8 cellular contexts compared by ENCODE assay signal in genomic region chr7:99562832-99563231, GRCh38. TPM values are rescaled to one million over a fixed set of nuclear protein-coding genes. Genes with fewer than 3 reads are reported as not detected.
DNase-seq lines count a peak whose midpoint lies in the region; ATAC-seq lines count a peak whose summit lies in the region.

No MANE protein-coding gene starts in this region.

- H3K27me3 Mint-ChIP-seq in activated T-helper 1 cell treated with anti-CD3 and anti-CD28 coated beads, Interleukin-12 subunit alpha, Interleukin-12 subunit beta, Interleukin-2, Interleukin-4 antibody, amounts not matched to agents 30 ng/mL and 10 ng/mL and 1 ng/mL, durations not matched to agents 14 hours and 24 hours and 36 hours (ENCODE audit: insufficient read depth) = no peaks in the 10 kb centered on the region
- H3K27me3 Mint-ChIP-seq in stimulated activated naive CD8-positive, alpha-beta T cell treated with anti-CD3 and anti-CD28 coated beads, Interleukin-15, amount 100 ng/mL, for 72 hours = no peaks in the 10 kb centered on the region
- no peaks in the 10 kb centered on the region for H3K27me3 Mint-ChIP-seq in stimulated activated memory B cell treated with anti-CD40 and anti-IgM and Interleukin-4, amounts not matched to agents 10 μg/mL and 1 μg/mL and 100 μg/mL, for 72 hours

- no peaks in the 10 kb centered on the region for H3K4me1 ChIP-seq in HUES48 (ENCODE audit: control insufficient read depth, insufficient read depth, low read length)

- no peak overlapping the region for H3K9ac ChIP-seq in HUES48 (ENCODE audit: low read depth, low read length)

- H3K4me1 Mint-ChIP-seq in activated T-helper 1 cell treated with anti-CD3 and anti-CD28 coated beads, Interleukin-12 subunit alpha, Interleukin-12 subunit beta, Interleukin-2, Interleukin-4 antibody, amounts not matched to agents 30 ng/mL and 10 ng/mL and 1 ng/mL, durations not matched to agents 14 hours and 24 hours and 36 hours (ENCODE audit: low read depth) = peaks cover 36% of the 10 kb centered on the region
- H3K4me1 Mint-ChIP-seq in stimulated activated naive CD8-positive, alpha-beta T cell treated with anti-CD3 and anti-CD28 coated beads, Interleukin-15, amount 100 ng/mL, for 72 hours = peaks cover 55% of the 10 kb centered on the region
- H3K4me1 Mint-ChIP-seq in stimulated activated memory B cell treated with anti-CD40 and anti-IgM and Interleukin-4, amounts not matched to agents 10 μg/mL and 1 μg/mL and 100 μg/mL, for 72 hours = peaks cover 42% of the 10 kb centered on the region

- H3K9me3 Mint-ChIP-seq in activated T-helper 1 cell treated with anti-CD3 and anti-CD28 coated beads, Interleukin-12 subunit alpha, Interleukin-12 subunit beta, Interleukin-2, Interleukin-4 antibody, amounts not matched to agents 30 ng/mL and 10 ng/mL and 1 ng/mL, durations not matched to agents 14 hours and 24 hours and 36 hours = no peaks in the 10 kb centered on the region
- H3K9me3 Mint-ChIP-seq in stimulated activated naive CD8-positive, alpha-beta T cell treated with anti-CD3 and anti-CD28 coated beads, Interleukin-15, amount 100 ng/mL, for 72 hours = no peaks in the 10 kb centered on the region
- no peaks in the 10 kb centered on the region for H3K9me3 Mint-ChIP-seq in stimulated activated memory B cell treated with anti-CD40 and anti-IgM and Interleukin-4, amounts not matched to agents 10 μg/mL and 1 μg/mL and 100 μg/mL, for 72 hours

- peaks cover 48% of the 10 kb centered on the region for H3K36me3 Mint-ChIP-seq in activated T-helper 1 cell treated with anti-CD3 and anti-CD28 coated beads, Interleukin-12 subunit alpha, Interleukin-12 subunit beta, Interleukin-2, Interleukin-4 antibody, amounts not matched to agents 30 ng/mL and 10 ng/mL and 1 ng/mL, durations not matched to agents 14 hours and 24 hours and 36 hours (ENCODE audit: low read depth)
- H3K36me3 Mint-ChIP-seq in stimulated activated memory B cell treated with anti-CD40 and anti-IgM and Interleukin-4, amounts not matched to agents 10 μg/mL and 1 μg/mL and 100 μg/mL, for 72 hours = peaks cover 46% of the 10 kb centered on the region

- peak; percentile 68 for ATAC-seq in stimulated activated naive CD8-positive, alpha-beta T cell treated with anti-CD3 and anti-CD28 coated beads, Interleukin-15, amount 100 ng/mL, for 72 hours
- no peak for ATAC-seq in HG03045 (IDR thresholded peaks at IDR 0.05; ENCODE audit: unreplicated experiment)
- no peak for ATAC-seq in HG03196 (IDR thresholded peaks at IDR 0.05; ENCODE audit: unreplicated experiment)
- no peak for ATAC-seq in stimulated activated memory B cell treated with anti-CD40 and anti-IgM and Interleukin-4, amounts not matched to agents 10 μg/mL and 1 μg/mL and 100 μg/mL, for 72 hours

- intact Hi-C loops in activated T-helper 1 cell treated with anti-CD3 and anti-CD28 coated beads, Interleukin-12 subunit alpha, Interleukin-12 subunit beta, Interleukin-2, Interleukin-4 antibody, amounts not matched to agents 30 ng/mL and 10 ng/mL and 1 ng/mL, durations not matched to agents 14 hours and 24 hours and 36 hours (cut with micrococcal nuclease) = no loop called here

- no peaks in the 10 kb centered on the region for H3K9me3 ChIP-seq in HUES48 (ENCODE audit: control insufficient read depth, insufficient read depth, low read length)

- no peaks in the 10 kb centered on the region for H3K27me3 ChIP-seq in HUES48 (ENCODE audit: control insufficient read depth, insufficient read depth, low read length)

- DNase-seq in 8988T (peak; percentile 35), iPS-NIHi11 (ENCODE audit: low spot score) (peak; percentile 28)
- DNase-seq in activated T-helper 1 cell treated with anti-CD3 and anti-CD28 coated beads, Interleukin-12 subunit alpha, Interleukin-12 subunit beta, Interleukin-2, Interleukin-4 antibody, amounts not matched to agents 30 ng/mL and 10 ng/mL and 1 ng/mL, durations not matched to agents 14 hours and 24 hours and 36 hours (ENCODE audit: low spot score) = no peak
- peak; percentile 43 to 62 for DNase-seq in stimulated activated naive CD8-positive, alpha-beta T cell treated with anti-CD3 and anti-CD28 coated beads, Interleukin-15, amount 100 ng/mL, for 72 hours

- H3K4me3 Mint-ChIP-seq in activated T-helper 1 cell treated with anti-CD3 and anti-CD28 coated beads, Interleukin-12 subunit alpha, Interleukin-12 subunit beta, Interleukin-2, Interleukin-4 antibody, amounts not matched to agents 30 ng/mL and 10 ng/mL and 1 ng/mL, durations not matched to agents 14 hours and 24 hours and 36 hours = peak overlapping the region; percentile 63
- peak overlapping the region; percentile 23 to 59 for H3K4me3 Mint-ChIP-seq in stimulated activated naive CD8-positive, alpha-beta T cell treated with anti-CD3 and anti-CD28 coated beads, Interleukin-15, amount 100 ng/mL, for 72 hours
- no peak overlapping the region for H3K4me3 Mint-ChIP-seq in stimulated activated memory B cell treated with anti-CD40 and anti-IgM and Interleukin-4, amounts not matched to agents 10 μg/mL and 1 μg/mL and 100 μg/mL, for 72 hours

- no peak overlapping the region for H3K4me3 ChIP-seq in HUES48 (ENCODE audit: low read depth, low read length)

- peak overlapping the region; percentile 86 for H3K27ac ChIP-seq in HUES48 (ENCODE audit: low read depth, low read length)

- peak overlapping the region; percentile 32 for H3K27ac Mint-ChIP-seq in activated T-helper 1 cell treated with anti-CD3 and anti-CD28 coated beads, Interleukin-12 subunit alpha, Interleukin-12 subunit beta, Interleukin-2, Interleukin-4 antibody, amounts not matched to agents 30 ng/mL and 10 ng/mL and 1 ng/mL, durations not matched to agents 14 hours and 24 hours and 36 hours
- peak overlapping the region; percentile 42 to 47 for H3K27ac Mint-ChIP-seq in stimulated activated naive CD8-positive, alpha-beta T cell treated with anti-CD3 and anti-CD28 coated beads, Interleukin-15, amount 100 ng/mL, for 72 hours
- no peak overlapping the region for H3K27ac Mint-ChIP-seq in stimulated activated memory B cell treated with anti-CD40 and anti-IgM and Interleukin-4, amounts not matched to agents 10 μg/mL and 1 μg/mL and 100 μg/mL, for 72 hours

- H3K36me3 ChIP-seq in HUES48 (ENCODE audit: control insufficient read depth, insufficient read depth, low read length) = peaks cover 73% of the 10 kb centered on the region

RNA-seq across cellular contexts. Expression of gene ZNF655, which starts 4.4 kb away (rescaled TPM):
- total RNA-seq in activated T-helper 1 cell treated with anti-CD3 and anti-CD28 coated beads, Interleukin-12 subunit alpha, Interleukin-12 subunit beta, Interleukin-2, Interleukin-4 antibody, amounts not matched to agents 30 ng/mL and 10 ng/mL and 1 ng/mL, durations not matched to agents 14 hours and 24 hours and 36 hours = 77.9 and 79.9 TPM in 2 replicates

RNA-seq across cellular contexts. Expression of gene FAM200A, which starts 10.9 kb away (rescaled TPM):
- 4.7 and 5.2 TPM in 2 replicates for total RNA-seq in activated T-helper 1 cell treated with anti-CD3 and anti-CD28 coated beads, Interleukin-12 subunit alpha, Interleukin-12 subunit beta, Interleukin-2, Interleukin-4 antibody, amounts not matched to agents 30 ng/mL and 10 ng/mL and 1 ng/mL, durations not matched to agents 14 hours and 24 hours and 36 hours

RNA-seq across cellular contexts. Expression of gene TMEM225B, which starts 35.2 kb away (rescaled TPM):
- 0.60 and 0.64 TPM in 2 replicates for total RNA-seq in activated T-helper 1 cell treated with anti-CD3 and anti-CD28 coated beads, Interleukin-12 subunit alpha, Interleukin-12 subunit beta, Interleukin-2, Interleukin-4 antibody, amounts not matched to agents 30 ng/mL and 10 ng/mL and 1 ng/mL, durations not matched to agents 14 hours and 24 hours and 36 hours

RNA-seq across cellular contexts. Expression of gene ZSCAN25, which starts 53.9 kb away (rescaled TPM):
- total RNA-seq in activated T-helper 1 cell treated with anti-CD3 and anti-CD28 coated beads, Interleukin-12 subunit alpha, Interleukin-12 subunit beta, Interleukin-2, Interleukin-4 antibody, amounts not matched to agents 30 ng/mL and 10 ng/mL and 1 ng/mL, durations not matched to agents 14 hours and 24 hours and 36 hours = 31.5 and 32.9 TPM in 2 replicates

RNA-seq across cellular contexts. Expression of gene ZKSCAN5, which starts 58.4 kb away (rescaled TPM):
- total RNA-seq in activated T-helper 1 cell treated with anti-CD3 and anti-CD28 coated beads, Interleukin-12 subunit alpha, Interleukin-12 subunit beta, Interleukin-2, Interleukin-4 antibody, amounts not matched to agents 30 ng/mL and 10 ng/mL and 1 ng/mL, durations not matched to agents 14 hours and 24 hours and 36 hours = 8.0 and 8.1 TPM in 2 replicates
